ENCODE assay signal across 1 cellular context in the genomic region with DNA sequence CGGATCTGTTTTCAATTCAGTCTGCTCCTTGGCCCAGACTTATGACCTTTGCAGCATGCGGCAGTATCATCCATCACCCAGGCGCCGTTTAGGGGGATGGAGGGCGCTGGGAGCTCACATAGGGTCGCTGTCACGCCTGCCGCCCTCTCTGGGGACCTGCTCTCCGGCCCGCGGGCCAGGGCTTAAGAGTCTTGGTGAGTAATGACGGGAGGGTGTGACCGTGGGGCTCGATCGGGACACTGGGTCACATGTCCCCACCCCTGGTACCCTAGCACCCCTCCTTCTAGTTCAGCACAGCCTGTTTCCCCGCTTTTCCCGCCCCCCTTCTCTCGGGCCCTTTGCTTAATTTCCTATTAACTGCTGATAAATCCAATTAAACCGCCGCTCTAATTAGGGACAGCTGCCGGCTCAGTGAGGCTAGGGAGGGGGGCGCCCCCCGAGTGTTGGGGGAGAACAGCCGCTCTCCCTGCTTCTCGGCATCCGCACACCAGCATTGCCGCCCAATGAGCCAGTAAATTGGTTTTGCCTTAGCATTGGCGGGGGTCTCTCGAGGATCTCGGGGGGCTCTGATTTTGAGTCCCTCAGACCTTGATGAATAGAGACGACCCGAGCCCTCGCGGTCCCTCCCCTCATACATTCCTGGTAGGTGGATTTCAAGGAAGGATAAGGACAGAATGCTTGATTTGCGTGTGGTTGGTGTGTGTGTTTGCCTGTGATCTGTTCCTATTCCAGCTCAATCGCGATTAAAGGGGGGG.
A peak's percentile ranks its signal among the peaks of the same experiment; 100 is the strongest.
TF ChIP-seq lines count a peak whose summit lies in the region.

No MANE protein-coding gene starts in this region.

TF ChIP-seq in K562, 482 proteins besides CTCF, POLR2A, EP300 and RAD21:
- TF ChIP-seq CREB1 (IDR thresholded peaks at IDR 0.05), result no peak
- 0 out of 2 replicates have a peak, but pooled peaks have one; percentile 13 for TF ChIP-seq CREB1 (CRISPR knock-in tag; IDR thresholded peaks at IDR 0.05)
- TF ChIP-seq, protein P1, sequence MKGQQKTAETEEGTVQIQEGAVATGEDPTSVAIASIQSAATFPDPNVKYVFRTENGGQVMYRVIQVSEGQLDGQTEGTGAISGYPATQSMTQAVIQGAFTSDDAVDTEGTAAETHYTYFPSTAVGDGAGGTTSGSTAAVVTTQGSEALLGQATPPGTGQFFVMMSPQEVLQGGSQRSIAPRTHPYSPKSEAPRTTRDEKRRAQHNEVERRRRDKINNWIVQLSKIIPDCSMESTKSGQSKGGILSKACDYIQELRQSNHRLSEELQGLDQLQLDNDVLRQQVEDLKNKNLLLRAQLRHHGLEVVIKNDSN (CRISPR knock-in tag; IDR thresholded peaks at IDR 0.05), result peak; percentile 61
- TF ChIP-seq ETV6 (IDR thresholded peaks at IDR 0.05; ENCODE audit: borderline replicate concordance in 1 of 2, low read depth in 2 of 2, low read length in 1 of 2), result no peak
- no peak for TF ChIP-seq ETV6 (CRISPR knock-in tag; IDR thresholded peaks at IDR 0.05; ENCODE audit: borderline replicate concordance)
- TF ChIP-seq, protein P2, sequence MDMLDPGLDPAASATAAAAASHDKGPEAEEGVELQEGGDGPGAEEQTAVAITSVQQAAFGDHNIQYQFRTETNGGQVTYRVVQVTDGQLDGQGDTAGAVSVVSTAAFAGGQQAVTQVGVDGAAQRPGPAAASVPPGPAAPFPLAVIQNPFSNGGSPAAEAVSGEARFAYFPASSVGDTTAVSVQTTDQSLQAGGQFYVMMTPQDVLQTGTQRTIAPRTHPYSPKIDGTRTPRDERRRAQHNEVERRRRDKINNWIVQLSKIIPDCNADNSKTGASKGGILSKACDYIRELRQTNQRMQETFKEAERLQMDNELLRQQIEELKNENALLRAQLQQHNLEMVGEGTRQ (CRISPR knock-in tag; IDR thresholded peaks at IDR 0.05), result peak; percentile 27; the same call in 1 of the 2 replicates
- TF ChIP-seq, protein P3, sequence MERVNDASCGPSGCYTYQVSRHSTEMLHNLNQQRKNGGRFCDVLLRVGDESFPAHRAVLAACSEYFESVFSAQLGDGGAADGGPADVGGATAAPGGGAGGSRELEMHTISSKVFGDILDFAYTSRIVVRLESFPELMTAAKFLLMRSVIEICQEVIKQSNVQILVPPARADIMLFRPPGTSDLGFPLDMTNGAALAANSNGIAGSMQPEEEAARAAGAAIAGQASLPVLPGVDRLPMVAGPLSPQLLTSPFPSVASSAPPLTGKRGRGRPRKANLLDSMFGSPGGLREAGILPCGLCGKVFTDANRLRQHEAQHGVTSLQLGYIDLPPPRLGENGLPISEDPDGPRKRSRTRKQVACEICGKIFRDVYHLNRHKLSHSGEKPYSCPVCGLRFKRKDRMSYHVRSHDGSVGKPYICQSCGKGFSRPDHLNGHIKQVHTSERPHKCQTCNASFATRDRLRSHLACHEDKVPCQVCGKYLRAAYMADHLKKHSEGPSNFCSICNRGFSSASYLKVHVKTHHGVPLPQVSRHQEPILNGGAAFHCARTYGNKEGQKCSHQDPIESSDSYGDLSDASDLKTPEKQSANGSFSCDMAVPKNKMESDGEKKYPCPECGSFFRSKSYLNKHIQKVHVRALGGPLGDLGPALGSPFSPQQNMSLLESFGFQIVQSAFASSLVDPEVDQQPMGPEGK (CRISPR knock-in tag; IDR thresholded peaks at IDR 0.05; ENCODE audit: borderline replicate concordance), result no peak
- peak; percentile 9 for TF ChIP-seq MEIS2 (IDR thresholded peaks at IDR 0.05; ENCODE audit: partially characterized antibody)
- TF ChIP-seq, protein P4, sequence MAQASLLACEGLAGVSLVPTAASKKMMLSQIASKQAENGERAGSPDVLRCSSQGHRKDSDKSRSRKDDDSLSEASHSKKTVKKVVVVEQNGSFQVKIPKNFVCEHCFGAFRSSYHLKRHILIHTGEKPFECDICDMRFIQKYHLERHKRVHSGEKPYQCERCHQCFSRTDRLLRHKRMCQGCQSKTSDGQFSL (CRISPR knock-in tag; IDR thresholded peaks at IDR 0.05), result 0 out of 2 replicates have a peak, but pooled peaks have one; percentile 17
- TF ChIP-seq, protein P4 (tag; IDR thresholded peaks at IDR 0.05), result no peak
- peak; percentile 37 for TF ChIP-seq ETS2 (tag; IDR thresholded peaks at IDR 0.05; ENCODE audit: borderline replicate concordance, poor library complexity, severe bottlenecking)
- no peak for TF ChIP-seq KHSRP (IDR thresholded peaks at IDR 0.05)
- TF ChIP-seq POLR2G (IDR thresholded peaks at IDR 0.05; ENCODE audit: low read depth, low read length), result peak; percentile 37; the same call in 1 of the 2 replicates
